ENCODE assay signal across 2 cellular contexts in the genomic region with DNA sequence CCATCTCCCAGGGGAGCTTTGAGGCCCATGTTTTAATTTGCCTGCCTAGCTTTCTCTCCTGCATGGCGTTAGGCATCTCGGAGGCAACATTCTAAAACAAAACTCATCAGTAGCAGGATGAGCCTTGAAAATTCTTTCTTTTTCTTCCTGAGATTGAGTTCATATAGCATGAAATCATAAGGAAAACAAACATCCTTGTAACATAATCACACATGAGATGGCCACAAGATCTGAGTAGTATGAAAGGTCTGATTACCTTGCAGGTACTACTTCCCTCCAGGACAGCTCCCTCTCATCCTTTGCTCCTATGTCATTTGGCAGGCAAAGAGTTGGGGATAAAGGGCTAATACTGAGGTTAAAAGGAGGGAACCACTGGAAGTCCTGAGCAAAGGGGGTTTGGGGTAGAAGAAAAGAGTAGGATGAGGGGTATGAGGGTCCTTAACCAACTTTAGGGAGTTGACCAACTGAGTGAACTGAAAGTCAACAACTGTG.
TF ChIP-seq lines count a peak whose summit lies in the region.

No MANE protein-coding gene starts in this region.

TF ChIP-seq in HEK293, 187 proteins besides CTCF, POLR2A, EP300 and RAD21:
- TF ChIP-seq REST (tag by site-specific recombination; IDR thresholded peaks at IDR 0.05) (0 out of 2 replicates have a peak, but pooled peaks have one; percentile 43), ZNF416 (tag by site-specific recombination; IDR thresholded peaks at IDR 0.05) (no peak)
TF ChIP-seq in HEK293: peak in this region for 1.

TF ChIP-seq in H1, 55 proteins besides CTCF, POLR2A, EP300 and RAD21:
- no peak for TF ChIP-seq EZH2 (IDR thresholded peaks at IDR 0.05; ENCODE audit: low read depth, low read length, severe bottlenecking)
- no peak for TF ChIP-seq TCF12 (IDR thresholded peaks at IDR 0.05; ENCODE audit: low read depth, low read length)
- TF ChIP-seq SIRT6 (IDR thresholded peaks at IDR 0.05; ENCODE audit: low read length): no peak
- TF ChIP-seq POU5F1 (IDR thresholded peaks at IDR 0.05; ENCODE audit: low read depth, low read length): no peak
- TF ChIP-seq SP1 (IDR thresholded peaks at IDR 0.05; ENCODE audit: low read depth, low read length): no peak
- TF ChIP-seq, protein P1, sequence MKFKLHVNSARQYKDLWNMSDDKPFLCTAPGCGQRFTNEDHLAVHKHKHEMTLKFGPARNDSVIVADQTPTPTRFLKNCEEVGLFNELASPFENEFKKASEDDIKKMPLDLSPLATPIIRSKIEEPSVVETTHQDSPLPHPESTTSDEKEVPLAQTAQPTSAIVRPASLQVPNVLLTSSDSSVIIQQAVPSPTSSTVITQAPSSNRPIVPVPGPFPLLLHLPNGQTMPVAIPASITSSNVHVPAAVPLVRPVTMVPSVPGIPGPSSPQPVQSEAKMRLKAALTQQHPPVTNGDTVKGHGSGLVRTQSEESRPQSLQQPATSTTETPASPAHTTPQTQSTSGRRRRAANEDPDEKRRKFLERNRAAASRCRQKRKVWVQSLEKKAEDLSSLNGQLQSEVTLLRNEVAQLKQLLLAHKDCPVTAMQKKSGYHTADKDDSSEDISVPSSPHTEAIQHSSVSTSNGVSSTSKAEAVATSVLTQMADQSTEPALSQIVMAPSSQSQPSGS (IDR thresholded peaks at IDR 0.05; ENCODE audit: low read length): no peak
- TF ChIP-seq RBBP5 (IDR thresholded peaks at IDR 0.05; ENCODE audit: borderline replicate concordance, low read depth, low read length): no peak
- TF ChIP-seq CHD1 (IDR thresholded peaks at IDR 0.05; ENCODE audit: low read depth, low read length): no peak
- no peak for TF ChIP-seq ZNF274 (IDR thresholded peaks at IDR 0.05; ENCODE audit: borderline replicate concordance, extremely low read depth, low read length)
- TF ChIP-seq SIX5 (IDR thresholded peaks at IDR 0.05; ENCODE audit: low read depth, low read length): no peak
- no peak for TF ChIP-seq HDAC6 (IDR thresholded peaks at IDR 0.05; ENCODE audit: low read depth, low read length)
